14 cellular contexts compared by ENCODE assay signal in genomic region chr12:65918057-65918456, GRCh38.
A peak's percentile ranks its signal among the peaks of the same experiment; 100 is the strongest.
DNase-seq lines count a peak whose midpoint lies in the region; ATAC-seq and TF ChIP-seq lines count a peak whose summit lies in the region.
"Had no signal": no experiment of that assay in that cellular context is flagged by ENCODE, and none has a peak within 500 bp of the region (broad histone marks: within the 10 kb centered on the region; RNA-seq: fewer than 3 reads in every experiment).

No MANE protein-coding gene starts in this region.

- H3K4me3 ChIP-seq in duodenal mucosa (ENCODE audit: low read depth in 1 of 2, low read length in 2 of 2), result peak overlapping the region; percentile 15 to 38
- no peak overlapping the region for H3K4me3 ChIP-seq in left lung
- H3K4me3 ChIP-seq in heart left ventricle, result no peak overlapping the region
- H3K4me3 ChIP-seq: psoas muscle had no signal

- no peaks in the 10 kb centered on the region for H3K9me3 ChIP-seq in duodenal mucosa (ENCODE audit: control insufficient read depth in 1 of 2, low read length in 2 of 2)
- H3K9me3 ChIP-seq in left lung, result no peaks in the 10 kb centered on the region
- H3K9me3 ChIP-seq in heart left ventricle, result no peaks in the 10 kb centered on the region
- H3K9me3 ChIP-seq: psoas muscle had no signal

- peaks cover 18% of the 10 kb centered on the region for H3K4me1 Mint-ChIP-seq in type B pancreatic cell (ENCODE audit: unreplicated experiment)

- H3K27me3 Mint-ChIP-seq in type B pancreatic cell, result peaks cover 12% of the 10 kb centered on the region

- H3K4me1 ChIP-seq in duodenal mucosa (ENCODE audit: control insufficient read depth in 1 of 2, insufficient read depth in 2 of 2, low read length in 2 of 2) (peaks cover 0 to 11% of the 10 kb centered on the region in 2 donors), left lung (peaks cover 0 to 9% of the 10 kb centered on the region in 2 donors), heart left ventricle (peaks cover 0 to 20% (median 0%) of the 10 kb centered on the region in 12 donors)
- H3K4me1 ChIP-seq: psoas muscle had no signal

- H3K9me3 Mint-ChIP-seq in type B pancreatic cell, result no peaks in the 10 kb centered on the region

- TF ChIP-seq CTCF in left lung (IDR thresholded peaks at IDR 0.05), result no peak
- TF ChIP-seq CTCF in heart left ventricle (IDR thresholded peaks at IDR 0.05), result no peak
- no peak for TF ChIP-seq CTCF in type B pancreatic cell (conservative IDR thresholded peaks at IDR 0.05)

- H3K36me3 ChIP-seq in duodenal mucosa (ENCODE audit: control insufficient read depth in 1 of 2, insufficient read depth in 2 of 2, low read length in 2 of 2) (no peaks in the 10 kb centered on the region), left lung (no peaks in the 10 kb centered on the region), heart left ventricle (no peaks in the 10 kb centered on the region)

- no peak overlapping the region for H3K9ac ChIP-seq in duodenal mucosa (ENCODE audit: low read depth in 1 of 2, low read length in 2 of 2)

- WGBS in heart left ventricle, 4 donors, result 80 to 86% (median 85%) methylated on average over 3 of the region's 3 CpGs

- ATAC-seq in GM18498 (IDR thresholded peaks at IDR 0.05; ENCODE audit: unreplicated experiment), result peak; percentile 46
- peak; percentile 83 for ATAC-seq in GM21367 (IDR thresholded peaks at IDR 0.05; ENCODE audit: unreplicated experiment)
- peak; percentile 63 for ATAC-seq in HG03520 (IDR thresholded peaks at IDR 0.05; ENCODE audit: unreplicated experiment)
- no peak for ATAC-seq in left lung
- no peak for ATAC-seq in heart left ventricle
- ATAC-seq: psoas muscle; stimulated activated naive CD8-positive, alpha-beta T cell treated with anti-CD3 and anti-CD28 coated beads, Interleukin-15, Interleukin-2, amounts not matched to agents 100 U/mL and 50 U/mL, for 24 hours had no signal

- TF ChIP-seq POLR2A in heart left ventricle (IDR thresholded peaks at IDR 0.05), result no peak

- no peak for DNase-seq in left lung
- DNase-seq in heart left ventricle, result no peak
- no peak for DNase-seq in LoVo (ENCODE audit: low spot score)
- DNase-seq in type B pancreatic cell (ENCODE audit: extremely low spot score, unreplicated experiment), result no peak
- DNase-seq: activated T-cell treated with anti-CD3 and anti-CD28 coated beads, Interleukin-2, amount 50 U/mL, for 24 hours; NCI-H345; psoas muscle; stimulated activated CD4-positive, alpha-beta T cell treated with anti-CD3 and anti-CD28 coated beads, Interleukin-2, amount 100 ng/mL, for 48 hours; stimulated activated naive CD8-positive, alpha-beta T cell treated with anti-CD3 and anti-CD28 coated beads, Interleukin-15, Interleukin-2, amounts not matched to agents 100 U/mL and 50 U/mL, for 24 hours had no signal

- H3K4me3 Mint-ChIP-seq in type B pancreatic cell, result no peak overlapping the region
- H3K4me3 Mint-ChIP-seq: activated T-cell treated with anti-CD3 and anti-CD28 coated beads, Interleukin-2, amount 50 U/mL, for 24 hours had no signal

- H3K36me3 Mint-ChIP-seq in type B pancreatic cell, result peaks cover 48% of the 10 kb centered on the region

- H3K27me3 ChIP-seq in duodenal mucosa (ENCODE audit: control insufficient read depth in 1 of 2, insufficient read depth in 2 of 2, low read length in 2 of 2) (no peaks in the 10 kb centered on the region), left lung (no peaks in the 10 kb centered on the region), heart left ventricle (no peaks in the 10 kb centered on the region)

- intact Hi-C loops in left lung (cut with DNase I), result no loop called here
- intact Hi-C loops in heart left ventricle (cut with DNase I), result no loop called here

- no peak overlapping the region for H3K27ac Mint-ChIP-seq in type B pancreatic cell
- H3K27ac Mint-ChIP-seq: activated T-cell treated with anti-CD3 and anti-CD28 coated beads, Interleukin-2, amount 50 U/mL, for 24 hours had no signal

- H3K27ac ChIP-seq in duodenal mucosa (ENCODE audit: low read depth, low read length), result no peak overlapping the region
- no peak overlapping the region for H3K27ac ChIP-seq in left lung
- no peak overlapping the region for H3K27ac ChIP-seq in heart left ventricle
- H3K27ac ChIP-seq: psoas muscle, VCaP had no signal

Comparison
In these comparisons a context has a peak if more than half of its experiments do, and no peak if none do; other contexts are left out.
1. ATAC-seq: peak in GM18498 (single experiment), GM21367 (single experiment) and HG03520 (single experiment); none in left lung (single experiment) and heart left ventricle (0 of 4).
2. H3K4me3 ChIP-seq: peak in duodenal mucosa (2 of 2); none in left lung (0 of 2) and heart left ventricle (0 of 12).